In the genomic region with DNA sequence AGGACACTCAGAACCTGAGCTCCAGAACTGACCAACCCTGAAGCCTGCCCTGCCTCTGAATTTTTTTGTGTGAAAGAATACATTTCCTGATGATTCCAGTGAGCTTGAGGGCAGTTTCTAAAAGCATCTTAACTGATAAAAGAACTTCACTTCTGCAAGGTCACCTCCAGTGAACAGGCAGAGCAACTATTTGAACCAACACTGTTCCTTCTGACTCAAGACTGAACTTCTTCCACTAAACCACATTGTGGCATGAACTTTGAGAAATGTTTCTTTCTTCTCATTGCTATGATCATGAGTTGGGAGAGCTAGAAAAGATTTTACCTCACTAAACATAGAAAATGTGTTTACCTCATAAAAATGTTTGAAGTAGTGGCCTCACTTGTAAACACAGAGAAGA, we compare ENCODE assay signal across 1 cellular context.
TF ChIP-seq lines count a peak whose summit lies in the region.

No MANE protein-coding gene starts in this region.

TF ChIP-seq in GM12878, 131 proteins besides CTCF, POLR2A, EP300 and RAD21 (continued from another document):
- TF ChIP-seq, protein P1, sequence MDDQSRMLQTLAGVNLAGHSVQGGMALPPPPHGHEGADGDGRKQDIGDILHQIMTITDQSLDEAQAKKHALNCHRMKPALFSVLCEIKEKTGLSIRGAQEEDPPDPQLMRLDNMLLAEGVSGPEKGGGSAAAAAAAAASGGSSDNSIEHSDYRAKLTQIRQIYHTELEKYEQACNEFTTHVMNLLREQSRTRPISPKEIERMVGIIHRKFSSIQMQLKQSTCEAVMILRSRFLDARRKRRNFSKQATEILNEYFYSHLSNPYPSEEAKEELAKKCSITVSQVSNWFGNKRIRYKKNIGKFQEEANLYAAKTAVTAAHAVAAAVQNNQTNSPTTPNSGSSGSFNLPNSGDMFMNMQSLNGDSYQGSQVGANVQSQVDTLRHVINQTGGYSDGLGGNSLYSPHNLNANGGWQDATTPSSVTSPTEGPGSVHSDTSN (IDR thresholded peaks at IDR 0.05; ENCODE audit: insufficient replicate concordance, low read depth, low read length): no peak
- no peak for TF ChIP-seq GATAD2B (conservative IDR thresholded peaks at IDR 0.05; ENCODE audit: low read depth)
- no peak for TF ChIP-seq NR2C2 (IDR thresholded peaks at IDR 0.05; ENCODE audit: borderline replicate concordance, control insufficient read depth, insufficient read length, low read depth)
- 0 out of 2 replicates have a peak, but pooled peaks have one; percentile 26 for TF ChIP-seq BCL11A (IDR thresholded peaks at IDR 0.05; ENCODE audit: low read depth, low read length)
- TF ChIP-seq IKZF1 (conservative IDR thresholded peaks at IDR 0.05): peak; percentile 49; the same call in 1 of the 2 replicates
- TF ChIP-seq LARP7 (IDR thresholded peaks at IDR 0.05): no peak
- peak; percentile 48; the same call in 1 of the 2 replicates for TF ChIP-seq ZBED1 (IDR thresholded peaks at IDR 0.05; ENCODE audit: borderline replicate concordance)
- TF ChIP-seq EED (IDR thresholded peaks at IDR 0.05; ENCODE audit: low read depth): peak; percentile 69
- TF ChIP-seq IRF4 (IDR thresholded peaks at IDR 0.05; ENCODE audit: low read depth, low read length): peak; percentile 50; the same call in 1 of the 2 replicates
